In the genomic region with DNA sequence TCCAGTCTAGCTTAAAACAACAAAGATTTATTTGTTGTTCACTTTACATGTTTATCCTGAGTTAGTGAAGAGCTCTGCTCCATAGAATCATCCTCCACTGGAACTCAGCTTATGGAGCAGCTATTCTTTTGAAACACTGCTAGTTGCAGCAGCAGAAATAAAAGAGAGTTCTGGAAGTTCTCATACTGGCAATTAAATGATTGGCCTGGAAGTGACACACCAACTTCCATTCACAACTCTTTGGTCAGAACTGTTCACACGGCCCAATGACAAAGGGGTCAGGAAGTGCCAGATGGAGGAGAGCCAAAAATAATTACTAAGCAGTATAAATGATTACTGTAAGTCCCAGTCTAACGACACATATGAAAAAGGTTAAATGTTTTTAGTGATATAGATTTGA, we compare ENCODE assay signal across 8 cellular contexts. TPM values are rescaled to one million over a fixed set of nuclear protein-coding genes. Genes with fewer than 3 reads are reported as not detected.
DNase-seq lines count a peak whose midpoint lies in the region; ATAC-seq, FAIRE-seq and TF ChIP-seq lines count a peak whose summit lies in the region.

No MANE protein-coding gene starts in this region.

- H3K79me2 ChIP-seq in HepG2 (ENCODE audit: insufficient read depth, low read length), result peaks cover 93% of the 10 kb centered on the region

- no peaks in the 10 kb centered on the region for H3K27me3 ChIP-seq in liver (ENCODE audit: control insufficient read depth in 4 of 4, insufficient read depth in 4 of 4, low read length in 3 of 4)
- H3K27me3 ChIP-seq in HepG2 (ENCODE audit: control insufficient read depth in 1 of 2, insufficient read depth in 2 of 2, low read length in 2 of 2), result no peaks in the 10 kb centered on the region
- no peaks in the 10 kb centered on the region for H3K27me3 ChIP-seq in kidney epithelial cell (ENCODE audit: control insufficient read depth, insufficient read depth, low read length)

- no peaks in the 10 kb centered on the region for H3K36me3 ChIP-seq in liver (ENCODE audit: control insufficient read depth in 4 of 4, insufficient read depth in 3 of 4, low read depth in 1 of 4, low read length in 3 of 4)
- peaks cover 7 to 20% of the 10 kb centered on the region in 2 experiments for H3K36me3 ChIP-seq in HepG2 (replicated peaks in 1 of 2; ENCODE audit: control insufficient read depth in 1 of 2, insufficient read depth in 2 of 2, low read length in 2 of 2)
- peaks cover 1% of the 10 kb centered on the region for H3K36me3 ChIP-seq in kidney epithelial cell (ENCODE audit: control insufficient read depth, insufficient read depth, low read length)

- no peak for DNase-seq in HepG2 (ENCODE audit: low spot score)
- peak; percentile 80 for DNase-seq in astrocyte of the spinal cord (ENCODE audit: low read depth, low spot score)
- peak; percentile 54 for DNase-seq in kidney epithelial cell (ENCODE audit: low read depth)
- DNase-seq in stimulated activated CD4-positive, alpha-beta T cell treated with anti-CD3 and anti-CD28 coated beads, Interleukin-4, amount 100 ng/mL, for 1 hour, result no peak
- no peak for DNase-seq in effector CD8-positive, alpha-beta T cell (lab: John Stamatoyannopoulos, UW)
- DNase-seq in amniotic stem cell (lab: John Stamatoyannopoulos, UW), result no peak
- DNase-seq in activated naive CD4-positive, alpha-beta T cell treated with Interleukin-2 at 50 U/mL for 16 hours, result no peak

- intact Hi-C loops in HepG2 (cut with micrococcal nuclease; ENCODE audit: unreplicated experiment), result no loop called here

- FAIRE-seq in HepG2 (lab: Jason Lieb, UNC), result no peak

- H3K9ac ChIP-seq in liver (ENCODE audit: low read depth in 1 of 2, low read length in 2 of 2) (no peak overlapping the region), HepG2 (ENCODE audit: insufficient read depth, low read depth, low read length) (no peak overlapping the region)

- H3K27ac ChIP-seq in liver (ENCODE audit: low read depth in 1 of 2, low read length in 2 of 2) (no peak overlapping the region), HepG2 (ENCODE audit: extremely low read length, insufficient read depth, low read length) (no peak overlapping the region)

- peaks cover 46% of the 10 kb centered on the region for H4K20me1 ChIP-seq in HepG2 (ENCODE audit: insufficient read depth, low read length)

- POLR2A ChIA-PET in HepG2 (lab: Yijun Ruan, JAX), result no interaction called here

- H3K4me1 ChIP-seq in liver (ENCODE audit: control insufficient read depth in 4 of 4, insufficient read depth in 4 of 4, low read length in 3 of 4), result peaks cover 0 to 7% (median 1%) of the 10 kb centered on the region in 4 donors
- H3K4me1 ChIP-seq in HepG2 (ENCODE audit: insufficient read depth, low read length), result peaks cover 15% of the 10 kb centered on the region; the same call in 1 of the 2 replicates

- TF ChIP-seq EP300 in HepG2 (IDR thresholded peaks at IDR 0.05; ENCODE audit: low read depth in 2 of 2, low read length in 2 of 2), result no peak
- no peak for TF ChIP-seq EP300 in HepG2 (CRISPR knock-in tag; IDR thresholded peaks at IDR 0.05; ENCODE audit: borderline replicate concordance)

- CTCF ChIA-PET in HepG2 (lab: Yijun Ruan, JAX; ENCODE audit: low intra/inter-chr PET ratio, low total read pairs), result no interaction called here

- no TSS peak for BruUV-seq in HepG2 (replicated peaks; lab: Mats Ljungman, UMichigan)

- TF ChIP-seq RAD21 in liver (IDR thresholded peaks at IDR 0.05) (no peak), HepG2 (CRISPR knock-in tag; IDR thresholded peaks at IDR 0.05) (no peak)

- WGBS in liver, result 14% methylated on average over 2 of the region's 2 CpGs
- 91% methylated on average over 2 of the region's 2 CpGs for WGBS in HepG2 (ENCODE audit: low lambda C conversion rate)

- H3K4me2 ChIP-seq in HepG2 (ENCODE audit: low read depth, low read length), result no peak overlapping the region

- ATAC-seq in HepG2, result no peak

- no peak for TF ChIP-seq POLR2A in HepG2 (IDR thresholded peaks at IDR 0.05; ENCODE audit: insufficient read depth in 1 of 2, low read depth in 2 of 2, low read length in 2 of 2)

- H3K4me3 ChIP-seq in liver (ENCODE audit: low read depth in 1 of 3, low read length in 3 of 3) (no peak overlapping the region), HepG2 (replicated peaks in 1 of 3; ENCODE audit: insufficient read depth in 1 of 3, low read depth in 2 of 3, low read length in 3 of 3) (no peak overlapping the region), astrocyte of the spinal cord (ENCODE audit: low read depth, low read length) (no peak overlapping the region), kidney epithelial cell (ENCODE audit: low read depth, low read length) (no peak overlapping the region)

- TF ChIP-seq CTCF in liver (IDR thresholded peaks at IDR 0.05; ENCODE audit: low read depth, low read length, missing input control) (no peak), HepG2 (CRISPR knock-in tag; IDR thresholded peaks at IDR 0.05) (no peak), astrocyte of the spinal cord (IDR thresholded peaks at IDR 0.05; ENCODE audit: low read depth, low read length) (no peak), kidney epithelial cell (IDR thresholded peaks at IDR 0.05; ENCODE audit: insufficient read depth, low read length, poor library complexity, severe bottlenecking) (no peak)

- no peak overlapping the region for H2AFZ ChIP-seq in HepG2 (ENCODE audit: low read length)

- H3K9me3 ChIP-seq in liver (ENCODE audit: control insufficient read depth in 4 of 4, low read length in 3 of 4), result no peaks in the 10 kb centered on the region
- no peaks in the 10 kb centered on the region for H3K9me3 ChIP-seq in HepG2 (ENCODE audit: low read length)

- in situ Hi-C loops in HepG2 (cut with HindIII; ENCODE audit: extremely low pct_ligation_motif_present, low pct_unique_long_range_greater_than_20kb) (no loop called here), astrocyte of the spinal cord (cut with HindIII; ENCODE audit: low sequenced_read_pairs) (no loop called here)

TF ChIP-seq in liver, 16 proteins besides CTCF, POLR2A, EP300 and RAD21:
- TF ChIP-seq SP1 (IDR thresholded peaks at IDR 0.05) (no peak), NR2F2 (IDR thresholded peaks at IDR 0.05) (peak; percentile 39)

TF ChIP-seq in HepG2, 621 proteins besides CTCF, POLR2A, EP300 and RAD21:
- TF ChIP-seq ZNF788 (CRISPR knock-in tag; IDR thresholded peaks at IDR 0.05; ENCODE audit: borderline replicate concordance) (no peak), ZBTB8A (CRISPR knock-in tag; IDR thresholded peaks at IDR 0.05; ENCODE audit: borderline replicate concordance, low read depth) (no peak), CEBPG (CRISPR knock-in tag; IDR thresholded peaks at IDR 0.05) (no peak), PAX8 (CRISPR knock-in tag; IDR thresholded peaks at IDR 0.05; ENCODE audit: borderline replicate concordance) (no peak), HOXA3 (CRISPR knock-in tag; IDR thresholded peaks at IDR 0.05) (no peak), CAMTA2 (CRISPR knock-in tag; IDR thresholded peaks at IDR 0.05; ENCODE audit: borderline replicate concordance) (no peak), ZNF326 (CRISPR knock-in tag; IDR thresholded peaks at IDR 0.05; ENCODE audit: borderline replicate concordance) (no peak)
TF ChIP-seq in HepG2: peak in this region for 0.

RNA-seq across cellular contexts. Expression of gene FBXO11, which starts 39.1 kb away (rescaled TPM):
- 10 to 100 TPM; 30.0 to 46.8 TPM for total RNA-seq in liver
- polyA plus RNA-seq in liver, result 1 to 10 TPM; 9.2 to 9.4 TPM
- total RNA-seq in HepG2 (2016; rRNA removed; fragmentation: Illumina TruSeq; extraction: Trizol), result 27.9 and 41.0 TPM in 2 replicates
- 11.5 and 14.6 TPM in 2 replicates for total RNA-seq in HepG2 (2016; cell fraction: cytosol; rRNA removed; fragmentation: Illumina TruSeq; extraction: Trizol; ENCODE audit: low read depth)
- 26.7 and 46.3 TPM in 2 replicates for total RNA-seq in HepG2 (2016; cell fraction: insoluble cytoplasmic fraction; rRNA removed; fragmentation: Illumina TruSeq; extraction: Trizol)
- 18.4 and 18.5 TPM in 2 replicates for total RNA-seq in HepG2 (2016; cell fraction: membrane; rRNA removed; fragmentation: Illumina TruSeq; extraction: Trizol)
- 42.0 and 47.7 TPM in 2 replicates for total RNA-seq in HepG2 (2016; cell fraction: nucleus; rRNA removed; fragmentation: Illumina TruSeq; extraction: Trizol)
- 47.6 and 52.7 TPM in 2 replicates for polyA plus RNA-seq in HepG2 (2011; rRNA removed)
- polyA plus RNA-seq in HepG2 (2011; cell fraction: cytosol; rRNA removed), result 17.2 and 22.5 TPM in 2 replicates
- 62.5 and 68.1 TPM in 2 replicates for polyA plus RNA-seq in HepG2 (2011; cell fraction: nucleus; rRNA removed)
- 36.4 and 47.4 TPM in 2 replicates for polyA plus RNA-seq in HepG2 (2012)
- polyA plus RNA-seq in HepG2 (2016; cell fraction: cytosol; fragmentation: Illumina TruSeq; extraction: Trizol; ENCODE audit: low read depth), result 1.2 and 1.3 TPM in 2 replicates
- polyA plus RNA-seq in HepG2 (2016; cell fraction: insoluble cytoplasmic fraction; fragmentation: Illumina TruSeq; extraction: Trizol; ENCODE audit: low read depth), result 37.9 and 39.3 TPM in 2 replicates
- 5.1 and 5.5 TPM in 2 replicates for polyA plus RNA-seq in HepG2 (2016; cell fraction: membrane; fragmentation: Illumina TruSeq; extraction: Trizol; ENCODE audit: low read depth)
- polyA plus RNA-seq in HepG2 (2016; cell fraction: nucleus; fragmentation: Illumina TruSeq; extraction: Trizol; ENCODE audit: insufficient read depth, low read depth), result 65.5 and 73.4 TPM in 2 replicates
- 33.4 and 36.4 TPM in 2 replicates for polyA minus RNA-seq in HepG2 (2011; rRNA and poly(A)+ RNA removed; ENCODE audit: low replicate concordance)
- polyA minus RNA-seq in HepG2 (2011; cell fraction: cytosol; rRNA and poly(A)+ RNA removed), result 34.6 and 36.1 TPM in 2 replicates
- polyA minus RNA-seq in HepG2 (2011; cell fraction: nucleus; rRNA and poly(A)+ RNA removed), result 84.1 and 86.4 TPM in 2 replicates
- total RNA-seq in kidney epithelial cell, result 32.0 and 40.3 TPM in 2 replicates

Comparison
In these comparisons a context has a peak if more than half of its experiments do, and no peak if none do; other contexts are left out.
1. DNase-seq: peak in astrocyte of the spinal cord (single experiment) and kidney epithelial cell (single experiment); none in HepG2 (single experiment), stimulated activated CD4-positive, alpha-beta T cell treated with anti-CD3 and anti-CD28 coated beads, Interleukin-4, amount 100 ng/mL, for 1 hour (single experiment), effector CD8-positive, alpha-beta T cell (single experiment), amniotic stem cell (single experiment) and activated naive CD4-positive, alpha-beta T cell treated with Interleukin-2 at 50 U/mL for 16 hours (single experiment).